ENCODE assay signal across 8 cellular contexts in genomic region chr15:71103102-71103676, GRCh38. TPM values are rescaled to one million over a fixed set of nuclear protein-coding genes. Genes with fewer than 3 reads are reported as not detected.
A peak's percentile ranks its signal among the peaks of the same experiment; 100 is the strongest.
DNase-seq lines count a peak whose midpoint lies in the region; ATAC-seq and TF ChIP-seq lines count a peak whose summit lies in the region.

No MANE protein-coding gene starts in this region.

- H3K4me2 ChIP-seq in mesendoderm (ENCODE audit: low read length) = no peak overlapping the region

- H3K79me2 ChIP-seq in mesendoderm (ENCODE audit: control insufficient read depth, insufficient read depth, low read length) = no peaks in the 10 kb centered on the region

- in situ Hi-C loops in astrocyte of the spinal cord (cut with HindIII; ENCODE audit: low sequenced_read_pairs) = no loop called here

- no peak overlapping the region for H3K4ac ChIP-seq in mesendoderm (ENCODE audit: low read depth, low read length)

- H3K56ac ChIP-seq in mesendoderm (ENCODE audit: low read length) = no peak overlapping the region

- DNase-seq in NCI-H146 (lab: John Stamatoyannopoulos, UW) (peak; percentile 35), NCI-H146 treated with DMSO at 0.1 percent for 48 hours (lab: John Stamatoyannopoulos, UW; ENCODE audit: unreplicated experiment) (no peak), astrocyte of the spinal cord (ENCODE audit: low read depth, low spot score) (peak; percentile 54), mesendoderm (peak; percentile 28), substantia nigra (lab: John Stamatoyannopoulos, UW) (no peak)

- H2AK5ac ChIP-seq in mesendoderm (ENCODE audit: low read length) = no peak overlapping the region

- no peak overlapping the region for H3K18ac ChIP-seq in mesendoderm (ENCODE audit: low read length)

- H4K8ac ChIP-seq in mesendoderm (ENCODE audit: low read depth, low read length) = no peak overlapping the region

- no peak overlapping the region for H2BK120ac ChIP-seq in mesendoderm (ENCODE audit: low read depth, low read length)

- no peak overlapping the region for H3K4me3 ChIP-seq in astrocyte of the spinal cord (ENCODE audit: low read depth, low read length)
- H3K4me3 ChIP-seq in mesendoderm (ENCODE audit: low read length) = no peak overlapping the region

- H3K36me3 ChIP-seq in mesendoderm (ENCODE audit: control insufficient read depth, insufficient read depth, low read length) = no peaks in the 10 kb centered on the region

- peak; percentile 76 for TF ChIP-seq CTCF in astrocyte of the spinal cord (IDR thresholded peaks at IDR 0.05; ENCODE audit: low read depth, low read length)

- H3K9ac ChIP-seq in mesendoderm (ENCODE audit: low read length) = no peak overlapping the region

- H2BK15ac ChIP-seq in mesendoderm (replicated peaks; ENCODE audit: low read depth) = no peak overlapping the region

- ATAC-seq in HG03565 (IDR thresholded peaks at IDR 0.05; ENCODE audit: unreplicated experiment) (peak; percentile 49), GM18861 (IDR thresholded peaks at IDR 0.05; ENCODE audit: unreplicated experiment) (no peak), GM19455 (IDR thresholded peaks at IDR 0.05; ENCODE audit: unreplicated experiment) (no peak)

- H3K23ac ChIP-seq in mesendoderm (ENCODE audit: low read length) = no peak overlapping the region

- no peak overlapping the region for H4K5ac ChIP-seq in mesendoderm (ENCODE audit: low read length)

- no CpG with 5 or more reads among the region's 2 CpGs for WGBS in mesendoderm (ENCODE audit: extremely low coverage, insufficient coverage, low lambda C conversion rate)

- no peaks in the 10 kb centered on the region for H3K4me1 ChIP-seq in mesendoderm (ENCODE audit: control insufficient read depth, low read depth, low read length)

- H3K27me3 ChIP-seq in mesendoderm (ENCODE audit: insufficient read depth, low read length, poor library complexity) = no peaks in the 10 kb centered on the region

- no peak overlapping the region for H2BK5ac ChIP-seq in mesendoderm (ENCODE audit: low read length)

- no peaks in the 10 kb centered on the region for H3K79me1 ChIP-seq in mesendoderm (ENCODE audit: low read length)

- H3K27ac ChIP-seq in mesendoderm (ENCODE audit: low read depth, low read length) (no peak overlapping the region), substantia nigra (ENCODE audit: low read depth, low read length, poor library complexity, severe bottlenecking) (no peak overlapping the region)

RNA-seq across cellular contexts. Expression of gene THSD4, which starts 12.1 kb away (rescaled TPM):
- polyA plus RNA-seq in mesendoderm (2013, experiment 1 of 2) = 1.3 TPM
- polyA plus RNA-seq in mesendoderm (2013, experiment 2 of 2) = 1.1 TPM

Comparison
In these comparisons a context has a peak if more than half of its experiments do, and no peak if none do; other contexts are left out.
1. DNase-seq: peak in NCI-H146 (single experiment), astrocyte of the spinal cord (single experiment) and mesendoderm (single experiment); none in NCI-H146 treated with DMSO at 0.1 percent for 48 hours (single experiment) and substantia nigra (0 of 49).